9 cellular contexts compared by ENCODE assay signal in genomic region chr11:108713076-108713790, GRCh38. TPM values are rescaled to one million over a fixed set of nuclear protein-coding genes. Genes with fewer than 3 reads are reported as not detected.
DNase-seq lines count a peak whose midpoint lies in the region; ATAC-seq and TF ChIP-seq lines count a peak whose summit lies in the region.
"Had no signal": no experiment of that assay in that cellular context is flagged by ENCODE, and none has a peak within 500 bp of the region (broad histone marks: within the 10 kb centered on the region; RNA-seq: fewer than 3 reads in every experiment).

No MANE protein-coding gene starts in this region.

- H3K27ac Mint-ChIP-seq in CD8-positive, alpha-beta T cell: no peak overlapping the region

- no peaks in the 10 kb centered on the region for H3K4me1 ChIP-seq in CD8-positive, alpha-beta T cell (ENCODE audit: insufficient read depth, low read length)
- H3K4me1 ChIP-seq in Peyer's patch: no peaks in the 10 kb centered on the region

- POLR2A ChIA-PET in CD8-positive, alpha-beta T cell (lab: Charles Lee): interaction anchor here (1.0 kb wide), 1 partner anchor 11 kb away, joined by 4 read pairs; no protein-coding TSS in a partner anchor

- no peak overlapping the region for H3K27ac ChIP-seq in CD8-positive, alpha-beta T cell (ENCODE audit: low read depth, low read length)
- H3K27ac ChIP-seq in Peyer's patch: no peak overlapping the region

- H3K27me3 Mint-ChIP-seq in CD8-positive, alpha-beta T cell (ENCODE audit: low read depth): no peaks in the 10 kb centered on the region

- no peaks in the 10 kb centered on the region for H3K9me3 ChIP-seq in CD8-positive, alpha-beta T cell (ENCODE audit: low read length)
- H3K9me3 ChIP-seq in Peyer's patch: peaks cover 0 to 5% (median 0%) of the 10 kb centered on the region in 4 donors

- peaks cover 11% of the 10 kb centered on the region for H3K9me3 Mint-ChIP-seq in CD8-positive, alpha-beta T cell

- H3K4me1 Mint-ChIP-seq in CD8-positive, alpha-beta T cell (ENCODE audit: low read depth): peaks cover 14% of the 10 kb centered on the region

- no peaks in the 10 kb centered on the region for H3K27me3 ChIP-seq in CD8-positive, alpha-beta T cell (ENCODE audit: insufficient read depth, low read length)
- no peaks in the 10 kb centered on the region for H3K27me3 ChIP-seq in Peyer's patch

- intact Hi-C loops in CD8-positive, alpha-beta T cell (cut with DNase I, micrococcal nuclease): no loop called here
- intact Hi-C loops in head of caudate nucleus (cut with DNase I): no loop called here

- TF ChIP-seq POLR2A in NB4 (IDR thresholded peaks at IDR 0.05; ENCODE audit: extremely low read depth, insufficient read length) (no peak), Peyer's patch (IDR thresholded peaks at IDR 0.05) (no peak)

- H3K36me3 ChIP-seq in CD8-positive, alpha-beta T cell (ENCODE audit: insufficient read depth, low read length): no peaks in the 10 kb centered on the region
- peaks cover 0 to 26% (median 0%) of the 10 kb centered on the region in 3 donors for H3K36me3 ChIP-seq in Peyer's patch

- DNase-seq in NB4 (ENCODE audit: low read depth) (peak; percentile 13), fibroblast of pulmonary artery (ENCODE audit: low read depth) (peak; percentile 61), head of caudate nucleus (no peak), Peyer's patch (no peak), HuH-7 (ENCODE audit: low spot score) (no peak)
- DNase-seq in CD8-positive, alpha-beta T cell: no peak
- DNase-seq: stimulated activated CD4-positive, alpha-beta T cell treated with anti-CD3 and anti-CD28 coated beads, Interleukin-2, amount 100 ng/mL, for 24 hours had no signal

- peaks cover 80% of the 10 kb centered on the region for H3K36me3 Mint-ChIP-seq in CD8-positive, alpha-beta T cell

- ATAC-seq in GM18867 (IDR thresholded peaks at IDR 0.05; ENCODE audit: unreplicated experiment) (peak; percentile 69), GM21825 (IDR thresholded peaks at IDR 0.05; ENCODE audit: unreplicated experiment) (peak; percentile 66)
- no peak for ATAC-seq in CD8-positive, alpha-beta T cell

- H3K4me3 ChIP-seq in NB4 (ENCODE audit: low read depth, low read length): no peak overlapping the region
- no peak overlapping the region for H3K4me3 ChIP-seq in fibroblast of pulmonary artery (replicated peaks; ENCODE audit: low read depth, low read length)
- no peak overlapping the region for H3K4me3 ChIP-seq in CD8-positive, alpha-beta T cell (ENCODE audit: low read depth, low read length)
- H3K4me3 ChIP-seq in Peyer's patch: no peak overlapping the region

- CTCF ChIA-PET in CD8-positive, alpha-beta T cell (lab: Charles Lee): no interaction called here

- H3K4me3 Mint-ChIP-seq in CD8-positive, alpha-beta T cell: no peak overlapping the region

- no peak for TF ChIP-seq CTCF in NB4 (IDR thresholded peaks at IDR 0.05; ENCODE audit: low read depth, low read length)
- no peak for TF ChIP-seq CTCF in fibroblast of pulmonary artery (IDR thresholded peaks at IDR 0.05; ENCODE audit: low read length, missing control alignments)
- no peak for TF ChIP-seq CTCF in CD8-positive, alpha-beta T cell (IDR thresholded peaks at IDR 0.05)
- no peak for TF ChIP-seq CTCF in Peyer's patch (IDR thresholded peaks at IDR 0.05)

RNA-seq across cellular contexts. Expression of gene DDX10, which starts 48.4 kb away (rescaled TPM):
- total RNA-seq in CD8-positive, alpha-beta T cell: 10 to 100 TPM; 15.4 to 16.5 TPM
- 10 to 100 TPM in 3 of 4 donors, 1 to 10 TPM in 1; 3.9 to 38.0 (median 16.5) TPM for total RNA-seq in Peyer's patch

Comparison
In these comparisons a context has a peak if more than half of its experiments do, and no peak if none do; other contexts are left out.
1. DNase-seq: peak in NB4 (single experiment) and fibroblast of pulmonary artery (single experiment); none in CD8-positive, alpha-beta T cell (0 of 7), head of caudate nucleus (0 of 42), Peyer's patch (0 of 3) and HuH-7 (single experiment).